22 cellular contexts compared by ENCODE assay signal in the genomic region with DNA sequence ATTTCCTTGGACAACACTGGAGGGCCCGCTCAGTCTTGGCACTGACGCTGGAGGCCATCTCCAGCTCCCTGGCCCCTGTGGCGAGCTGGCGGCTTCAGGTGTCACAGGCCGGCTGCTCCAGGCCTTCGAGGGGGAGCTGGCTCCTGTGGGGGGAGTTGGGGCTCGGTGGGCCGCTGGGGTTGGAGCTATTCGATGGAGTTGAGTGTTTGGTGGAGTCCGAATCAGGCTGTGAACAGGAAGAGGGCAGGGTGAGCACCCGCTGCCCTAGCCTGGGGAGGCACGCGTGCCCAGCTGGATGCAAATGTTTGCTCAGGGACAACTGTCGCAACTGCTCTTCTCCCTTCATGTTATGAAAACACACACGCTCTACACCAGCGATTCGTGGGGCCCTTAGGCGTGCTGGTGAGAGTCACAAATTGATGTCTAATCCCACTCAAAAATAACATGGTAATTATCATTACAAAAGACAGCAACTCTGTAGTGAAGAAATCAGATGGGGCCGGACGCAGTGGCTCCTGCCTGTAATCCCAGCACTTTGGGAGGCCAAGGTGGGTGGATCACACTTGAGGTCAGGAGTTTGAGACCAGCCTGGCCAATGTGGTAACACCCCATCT. TPM values are rescaled to one million over a fixed set of nuclear protein-coding genes. Genes with fewer than 3 reads are reported as not detected.
A peak's percentile ranks its signal among the peaks of the same experiment; 100 is the strongest.
DNase-seq lines count a peak whose midpoint lies in the region; ATAC-seq and TF ChIP-seq lines count a peak whose summit lies in the region.
"Had no signal": no experiment of that assay in that cellular context is flagged by ENCODE, and none has a peak within 500 bp of the region (broad histone marks: within the 10 kb centered on the region; RNA-seq: fewer than 3 reads in every experiment).

No MANE protein-coding gene starts in this region.

- peaks cover 31% of the 10 kb centered on the region for H3F3A ChIP-seq in DOHH2 (ENCODE audit: control insufficient read depth, insufficient read depth)

- no peak for TF ChIP-seq POLR2A in right lobe of liver (IDR thresholded peaks at IDR 0.05)

- H3K36me3 ChIP-seq in BLaER1: peaks cover 21% of the 10 kb centered on the region
- peaks cover 18% of the 10 kb centered on the region for H3K36me3 ChIP-seq in DOHH2 (ENCODE audit: control insufficient read depth, low read length)
- peaks cover 13% of the 10 kb centered on the region; the same call in 1 of the 2 replicates for H3K36me3 ChIP-seq in SK-N-MC (ENCODE audit: insufficient read depth, low read length)
- peaks cover 0 to 11% (median 0%) of the 10 kb centered on the region in 4 donors for H3K36me3 ChIP-seq in right lobe of liver

- no peaks in the 10 kb centered on the region for H3K27me3 Mint-ChIP-seq in Calu3 (ENCODE audit: unreplicated experiment)

- H3K9me3 ChIP-seq in BLaER1 (no peaks in the 10 kb centered on the region), DOHH2 (ENCODE audit: control insufficient read depth, insufficient read depth, low read length) (no peaks in the 10 kb centered on the region), SK-N-MC (ENCODE audit: low read depth, low read length) (no peaks in the 10 kb centered on the region), right lobe of liver (no peaks in the 10 kb centered on the region)

- CTCF ChIA-PET in Calu3 (lab: Charles Lee): no interaction called here

- no peaks in the 10 kb centered on the region for H3K4me1 Mint-ChIP-seq in Calu3 (ENCODE audit: low read depth, unreplicated experiment)

- H3K9me2 ChIP-seq in DOHH2 (replicated peaks; ENCODE audit: control insufficient read depth, low read length): no peaks in the 10 kb centered on the region

- H3K4me3 ChIP-seq in BLaER1 (no peak overlapping the region), DOHH2 (ENCODE audit: low read length) (peak overlapping the region; percentile 52), SK-N-MC (no peak overlapping the region), right lobe of liver (no peak overlapping the region)
- H3K4me3 ChIP-seq: GM23248 had no signal

- H3K27ac Mint-ChIP-seq in Calu3 (ENCODE audit: unreplicated experiment): no peak overlapping the region

- H4K20me1 ChIP-seq in BLaER1 (peaks cover 27% of the 10 kb centered on the region), DOHH2 (ENCODE audit: control insufficient read depth, insufficient read depth, low read depth, low read length) (no peaks in the 10 kb centered on the region)

- H3K27ac ChIP-seq in BLaER1 (no peak overlapping the region), DOHH2 (ENCODE audit: low read depth, low read length) (peak overlapping the region; percentile 93), SK-N-MC (peak overlapping the region; percentile 78), right lobe of liver (peak overlapping the region in 1 of 3 donors; percentile 73)
- H3K27ac ChIP-seq: C4-2B, GM23248 had no signal

- H3K79me2 ChIP-seq in DOHH2 (ENCODE audit: control insufficient read depth, low read length): peaks cover 22% of the 10 kb centered on the region

- ATAC-seq in right lobe of liver: peak; percentile 82 to 87 (median 86)
- ATAC-seq: HCT116 had no signal

- H3K9ac ChIP-seq in BLaER1 (no peak overlapping the region), SK-N-MC (ENCODE audit: insufficient read length) (no peak overlapping the region)
- H3K9ac ChIP-seq: GM23248 had no signal

- 45% methylated on average over 16 of the region's 20 CpGs for WGBS in right lobe of liver (ENCODE audit: insufficient coverage, low coverage, low lambda C conversion rate, missing lambda C conversion rate)

- H3K4me2 ChIP-seq in BLaER1: peak overlapping the region; percentile 24
- peak overlapping the region; percentile 70 for H3K4me2 ChIP-seq in DOHH2 (ENCODE audit: low read length)

- H3K4me1 ChIP-seq in BLaER1 (peaks cover 62% of the 10 kb centered on the region), DOHH2 (ENCODE audit: control insufficient read depth, low read length) (peaks cover 92% of the 10 kb centered on the region), right lobe of liver (peaks cover 0 to 23% (median 6%) of the 10 kb centered on the region in 4 donors)

- peaks cover 23% of the 10 kb centered on the region for H3K27me3 ChIP-seq in BLaER1
- H3K27me3 ChIP-seq in DOHH2 (ENCODE audit: control insufficient read depth, low read length): no peaks in the 10 kb centered on the region
- no peaks in the 10 kb centered on the region for H3K27me3 ChIP-seq in right lobe of liver

- intact Hi-C loops in right lobe of liver (cut with DNase I) (no loop called here), Calu3 (cut with micrococcal nuclease; ENCODE audit: unreplicated experiment) (no loop called here)

- DNase-seq in SK-N-MC (ENCODE audit: low read depth, low spot score) (no peak), right lobe of liver (peak; percentile 66 to 85 (median 84)), NCI-H146 treated with DMSO at 0.1 percent for 48 hours (lab: John Stamatoyannopoulos, UW; ENCODE audit: unreplicated experiment) (no peak), Calu3 (no peak), medulla oblongata (ENCODE audit: extremely low spot score) (no peak)
- DNase-seq: DMS 273 treated with DMSO at 0.1 percent for 48 hours; DND-41; GM23248; Kasumi-1; MM.1S; NCI-H1092 treated with DMSO at 0.1 percent for 48 hours; NCI-H146; NCI-H2081; NCI-H446 treated with DMSO at 0.1 percent for 48 hours; NK-92 treated with Interleukin-12 subunit alpha and Interleukin-12 subunit beta, amount 100 ng/mL, for 24 hours; OCI-M1 had no signal

- H3K9me3 Mint-ChIP-seq in Calu3 (ENCODE audit: low read depth, unreplicated experiment): no peaks in the 10 kb centered on the region

- H3K36me3 Mint-ChIP-seq in Calu3 (ENCODE audit: insufficient read depth, unreplicated experiment): peaks cover 62% of the 10 kb centered on the region

- BruUV-seq in Calu3 (replicated peaks; lab: Mats Ljungman, UMichigan): no TSS peak

- TF ChIP-seq CTCF in DOHH2 (IDR thresholded peaks at IDR 0.05; ENCODE audit: low read depth, low read length, poor library complexity, severe bottlenecking) (no peak), right lobe of liver (IDR thresholded peaks at IDR 0.05) (no peak), Calu3 (IDR thresholded peaks at IDR 0.05; ENCODE audit: unreplicated experiment) (no peak)

- no peak overlapping the region for H3K4me3 Mint-ChIP-seq in Calu3 (ENCODE audit: low read depth, unreplicated experiment)

RNA-seq across cellular contexts. Expression of a gene that starts 11.3 kb away (rescaled TPM):
- total RNA-seq in right lobe of liver: 10 to 100 TPM in 5 of 6 experiments, 1 to 10 TPM in 1; 7.1 to 69.1 (median 28.6) TPM
- 13.7 and 17.0 TPM in 2 replicates for total RNA-seq in Calu3 (2022)
- total RNA-seq: GM23248, RPMI7951, SK-MEL-5 had no signal

Comparison
In these comparisons a context has a peak if more than half of its experiments do, and no peak if none do; other contexts are left out.
1. DNase-seq: peak in right lobe of liver (3 of 3); none in SK-N-MC (single experiment), NCI-H146 treated with DMSO at 0.1 percent for 48 hours (single experiment), Calu3 (single experiment) and medulla oblongata (single experiment).